In genomic region chr1:160217466-160218165, GRCh38 we compare ENCODE assay signal across 10 cellular contexts. TPM values are rescaled to one million over a fixed set of nuclear protein-coding genes. Genes with fewer than 3 reads are reported as not detected.
A peak's percentile ranks its signal among the peaks of the same experiment; 100 is the strongest.
DNase-seq lines count a peak whose midpoint lies in the region; ATAC-seq and TF ChIP-seq lines count a peak whose summit lies in the region.
"Had no signal": no experiment of that assay in that cellular context is flagged by ENCODE, and none has a peak within 500 bp of the region (broad histone marks: within the 10 kb centered on the region; RNA-seq: fewer than 3 reads in every experiment).

No MANE protein-coding gene starts in this region.

- no peaks in the 10 kb centered on the region for H3K79me2 ChIP-seq in MM.1S (ENCODE audit: low read length)

- H3K36me3 ChIP-seq in right atrium auricular region (peaks cover 93% of the 10 kb centered on the region), gastrocnemius medialis (peaks cover 4 to 94% of the 10 kb centered on the region in 2 donors), MM.1S (replicated peaks; ENCODE audit: insufficient read depth, low read length) (no peaks in the 10 kb centered on the region; the same call in 1 of the 2 replicates)

- H3K27ac Mint-ChIP-seq in activated T-helper 2 cell treated with anti-CD3 and anti-CD28 coated beads, Interferon-gamma antibody, Interleukin-2, Interleukin-4, amounts not matched to agents 10 μg/mL and 5 μg/mL and 100 μg/mL, durations not matched to agents 14 hours and 24 hours and 36 hours: no peak overlapping the region
- H3K27ac Mint-ChIP-seq: T-helper 17 cell had no signal

- no peaks in the 10 kb centered on the region for H3K9me2 ChIP-seq in MM.1S (replicated peaks; ENCODE audit: insufficient read depth, low read length)

- no peaks in the 10 kb centered on the region for H3K9me3 Mint-ChIP-seq in activated T-helper 2 cell treated with anti-CD3 and anti-CD28 coated beads, Interferon-gamma antibody, Interleukin-2, Interleukin-4, amounts not matched to agents 10 μg/mL and 5 μg/mL and 100 μg/mL, durations not matched to agents 14 hours and 24 hours and 36 hours

- ATAC-seq in gastrocnemius medialis (no peak), HG03354 (IDR thresholded peaks at IDR 0.05; ENCODE audit: poor library complexity, severe bottlenecking, unreplicated experiment) (no peak)
- ATAC-seq: T-helper 17 cell had no signal

- H3K4me1 ChIP-seq in right atrium auricular region (peaks cover 0 to 48% of the 10 kb centered on the region in 2 donors), gastrocnemius medialis (peaks cover 11 to 17% of the 10 kb centered on the region in 2 donors), MM.1S (ENCODE audit: low read length) (no peaks in the 10 kb centered on the region)

- TF ChIP-seq POLR2A in gastrocnemius medialis (IDR thresholded peaks at IDR 0.05): no peak

- H3K9me3 ChIP-seq in right atrium auricular region: no peaks in the 10 kb centered on the region
- H3K9me3 ChIP-seq in gastrocnemius medialis: no peaks in the 10 kb centered on the region
- no peaks in the 10 kb centered on the region for H3K9me3 ChIP-seq in MM.1S (replicated peaks; ENCODE audit: insufficient read depth, low read length)

- no peaks in the 10 kb centered on the region for H3K27me3 ChIP-seq in right atrium auricular region
- no peaks in the 10 kb centered on the region for H3K27me3 ChIP-seq in gastrocnemius medialis
- no peaks in the 10 kb centered on the region for H3K27me3 ChIP-seq in MM.1S (replicated peaks; ENCODE audit: insufficient read depth, low read length)

- H4K20me1 ChIP-seq in MM.1S (ENCODE audit: insufficient read depth, low read length): no peaks in the 10 kb centered on the region

- no peak overlapping the region for H3K4me2 ChIP-seq in MM.1S (ENCODE audit: low read depth, low read length)

- H3K4me3 ChIP-seq in right atrium auricular region: no peak overlapping the region
- H3K4me3 ChIP-seq in gastrocnemius medialis: no peak overlapping the region
- H3K4me3 ChIP-seq in MM.1S (ENCODE audit: low read length): no peak overlapping the region

- intact Hi-C loops in gastrocnemius medialis (cut with DNase I; ENCODE audit: low total_unique reads): no loop called here
- intact Hi-C loops in activated T-helper 2 cell treated with anti-CD3 and anti-CD28 coated beads, Interferon-gamma antibody, Interleukin-2, Interleukin-4, amounts not matched to agents 10 μg/mL and 5 μg/mL and 100 μg/mL, durations not matched to agents 14 hours and 24 hours and 36 hours (cut with micrococcal nuclease): no loop called here

- H3K36me3 Mint-ChIP-seq in activated T-helper 2 cell treated with anti-CD3 and anti-CD28 coated beads, Interferon-gamma antibody, Interleukin-2, Interleukin-4, amounts not matched to agents 10 μg/mL and 5 μg/mL and 100 μg/mL, durations not matched to agents 14 hours and 24 hours and 36 hours (ENCODE audit: low read depth): peaks cover 92% of the 10 kb centered on the region

- no peak overlapping the region for H3K9ac ChIP-seq in MM.1S (ENCODE audit: low read length)

- no peaks in the 10 kb centered on the region for H3K27me3 Mint-ChIP-seq in activated T-helper 2 cell treated with anti-CD3 and anti-CD28 coated beads, Interferon-gamma antibody, Interleukin-2, Interleukin-4, amounts not matched to agents 10 μg/mL and 5 μg/mL and 100 μg/mL, durations not matched to agents 14 hours and 24 hours and 36 hours (ENCODE audit: low read depth)
- H3K27me3 Mint-ChIP-seq: T-helper 17 cell had no signal

- H3K4me1 Mint-ChIP-seq in activated T-helper 2 cell treated with anti-CD3 and anti-CD28 coated beads, Interferon-gamma antibody, Interleukin-2, Interleukin-4, amounts not matched to agents 10 μg/mL and 5 μg/mL and 100 μg/mL, durations not matched to agents 14 hours and 24 hours and 36 hours (ENCODE audit: low read depth): no peaks in the 10 kb centered on the region

- no peak overlapping the region for H3K4me3 Mint-ChIP-seq in activated T-helper 2 cell treated with anti-CD3 and anti-CD28 coated beads, Interferon-gamma antibody, Interleukin-2, Interleukin-4, amounts not matched to agents 10 μg/mL and 5 μg/mL and 100 μg/mL, durations not matched to agents 14 hours and 24 hours and 36 hours (ENCODE audit: low read depth)
- H3K4me3 Mint-ChIP-seq: T-helper 17 cell had no signal

- no peak overlapping the region for H2AFZ ChIP-seq in MM.1S (ENCODE audit: low read length)

- H3K27ac ChIP-seq in angular gyrus (ENCODE audit: low read depth, low read length) (peak overlapping the region; percentile 92), right atrium auricular region (peak overlapping the region; percentile 61 to 63), gastrocnemius medialis (peak overlapping the region in 3 of 4 donors; percentile 34 to 59 (median 44)), MM.1S (ENCODE audit: low read length) (no peak overlapping the region)

- DNase-seq in DMS79 treated with DMSO at 0.1 percent for 48 hours (lab: John Stamatoyannopoulos, UW) (peak; percentile 58), right atrium auricular region (ENCODE audit: low spot score) (no peak), gastrocnemius medialis (no peak), MM.1S (no peak), NCI-H82 (lab: John Stamatoyannopoulos, UW) (no peak)
- DNase-seq in activated T-helper 2 cell treated with anti-CD3 and anti-CD28 coated beads, Interferon-gamma antibody, Interleukin-2, Interleukin-4, amounts not matched to agents 10 μg/mL and 5 μg/mL and 100 μg/mL, durations not matched to agents 14 hours and 24 hours and 36 hours (ENCODE audit: low spot score): no peak
- DNase-seq: stimulated activated CD4-positive, alpha-beta T cell treated with anti-CD3 and anti-CD28 coated beads, Interleukin-4, amount 100 ng/mL, for 1 hour; T-helper 17 cell had no signal

- TF ChIP-seq CTCF in right atrium auricular region (IDR thresholded peaks at IDR 0.05) (no peak), gastrocnemius medialis (IDR thresholded peaks at IDR 0.05 in 4 of 5, conservative IDR thresholded peaks at IDR 0.05 in 1 of 5) (no peak), MM.1S (IDR thresholded peaks at IDR 0.05; ENCODE audit: low read length) (no peak)

- in situ Hi-C loops in gastrocnemius medialis (cut with MboI; ENCODE audit: low sequenced_read_pairs in 4 of 4): no loop called here

- H3F3A ChIP-seq in MM.1S (ENCODE audit: insufficient read depth, low read length): no peaks in the 10 kb centered on the region

RNA-seq across cellular contexts. Expression of gene PEA15, which starts 12.4 kb away (rescaled TPM):
- total RNA-seq in right atrium auricular region: 100 to 1,000 TPM in 1 of 2 donors, 10 to 100 TPM in 1; 69.2 to 144 TPM
- total RNA-seq in gastrocnemius medialis: 10 to 100 TPM; 10.5 to 34.7 (median 27.2) TPM
- 61.0 and 61.7 TPM in 2 replicates for total RNA-seq in activated T-helper 2 cell treated with anti-CD3 and anti-CD28 coated beads, Interferon-gamma antibody, Interleukin-2, Interleukin-4, amounts not matched to agents 10 μg/mL and 5 μg/mL and 100 μg/mL, durations not matched to agents 14 hours and 24 hours and 36 hours

RNA-seq across cellular contexts. Expression of gene CASQ1, which starts 27.2 kb away (rescaled TPM):
- total RNA-seq in right atrium auricular region (10 to 100 TPM; 10.1 to 32.3 TPM), gastrocnemius medialis (100 to 1,000 TPM; 255 to 894 (median 358) TPM)
- 0.30 and 0.37 TPM in 2 replicates for total RNA-seq in activated T-helper 2 cell treated with anti-CD3 and anti-CD28 coated beads, Interferon-gamma antibody, Interleukin-2, Interleukin-4, amounts not matched to agents 10 μg/mL and 5 μg/mL and 100 μg/mL, durations not matched to agents 14 hours and 24 hours and 36 hours
- total RNA-seq: T-helper 17 cell had no signal

RNA-seq across cellular contexts. Expression of gene DCAF8, which starts 44.7 kb away (rescaled TPM):
- total RNA-seq in right atrium auricular region (100 to 1,000 TPM; 103 to 121 TPM), gastrocnemius medialis (100 to 1,000 TPM; 170 to 208 (median 196) TPM)
- total RNA-seq in activated T-helper 2 cell treated with anti-CD3 and anti-CD28 coated beads, Interferon-gamma antibody, Interleukin-2, Interleukin-4, amounts not matched to agents 10 μg/mL and 5 μg/mL and 100 μg/mL, durations not matched to agents 14 hours and 24 hours and 36 hours: 132 and 143 TPM in 2 replicates
